ENCODE assay signal across 31 cellular contexts in the genomic region with DNA sequence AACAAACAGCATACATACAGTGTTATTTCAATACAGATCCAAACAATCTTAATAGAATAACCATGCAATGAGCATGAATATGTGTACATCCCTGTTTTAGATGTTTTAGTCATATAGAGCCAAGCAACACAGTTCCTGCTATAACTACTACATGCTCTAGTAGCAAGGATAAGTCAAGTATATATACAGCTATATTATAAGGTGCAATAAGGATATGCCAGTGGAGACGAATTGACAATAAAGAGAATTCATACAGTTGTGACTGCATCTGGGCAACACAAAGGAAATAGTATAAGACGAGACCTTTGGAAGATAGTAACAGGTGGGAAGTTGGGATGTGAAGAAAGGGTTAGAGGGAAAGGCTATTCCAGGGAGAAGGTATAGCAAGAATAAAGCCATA.
"Had no signal": no experiment of that assay in that cellular context is flagged by ENCODE, and none has a peak within 500 bp of the region (broad histone marks: within the 10 kb centered on the region; RNA-seq: fewer than 3 reads in every experiment).

No MANE protein-coding gene starts in this region.

- H3K27ac ChIP-seq: Peyer's patch had no signal

- H3K9me3 ChIP-seq: MG63, Peyer's patch had no signal

- H3K4me1 ChIP-seq: Peyer's patch had no signal

- FAIRE-seq: bronchial epithelial cell had no signal

- H3K36me3 ChIP-seq: MG63, Peyer's patch had no signal

- ATAC-seq: activated CD8-positive, alpha-beta T cell treated with anti-CD3 and anti-CD28 coated beads, Interleukin-2, amount 10 ng/mL, durations not matched to agents 7 days and 5 days; activated naive CD8-positive, alpha-beta T cell treated with anti-CD3 and anti-CD28 coated beads, Interleukin-2, amount 50 U/mL, for 24 hours; PC-3; Right ventricle myocardium inferior had no signal

- H3K4me3 ChIP-seq: MG63, Peyer's patch had no signal

- DNase-seq: activated B cell treated with CpG ODN at 0.5 μM for 24 hours; activated CD4-positive, alpha-beta T cell treated with anti-CD3 and anti-CD28 coated beads, Interleukin-2, amount 10 ng/mL, durations not matched to agents 24 days and 14 days; activated CD4-positive, alpha-beta T cell treated with anti-CD3 and anti-CD28 coated beads, Interleukin-2, amount 50 U/mL, for 4 hours; activated CD8-positive, alpha-beta T cell treated with anti-CD3 and anti-CD28 coated beads, Interleukin-2, amount 10 ng/mL, durations not matched to agents 7 days and 5 days; activated effector memory CD4-positive, alpha-beta T cell treated with Interleukin-2 at 50 U/mL for 16 hours; activated naive CD4-positive, alpha-beta T cell treated with anti-CD3 and anti-CD28 coated beads, Interleukin-2, amount 10 ng/mL, durations not matched to agents 7 days and 5 days; activated naive CD8-positive, alpha-beta T cell treated with anti-CD3 and anti-CD28 coated beads, Interleukin-2, amount 50 U/mL, for 24 hours; activated T-cell treated with anti-CD3 and anti-CD28 coated beads, Interleukin-2, amount 50 U/mL, for 24 hours; anterior cingulate cortex; caudate nucleus; cerebellar nuclear complex; MG63; NCI-H1048; NCI-H1105 treated with DMSO at 0.1 percent for 48 hours; NCI-H1436; NCI-H1694; NCI-H1930; NCI-H2081 treated with DMSO at 0.1 percent for 48 hours; NCI-H226; NCI-H524 treated with DMSO at 0.1 percent for 48 hours; NK-92 treated with Interleukin-12 subunit alpha and Interleukin-12 subunit beta, amount 100 ng/mL, for 24 hours; Peyer's patch; RPMI8226; SIG-M5; SW 1271; T-helper 1 cell; T-helper 2 cell; T-helper 9 cell had no signal

- H3K27me3 ChIP-seq: MG63, Peyer's patch had no signal
